9 cellular contexts compared by ENCODE assay signal in the genomic region with DNA sequence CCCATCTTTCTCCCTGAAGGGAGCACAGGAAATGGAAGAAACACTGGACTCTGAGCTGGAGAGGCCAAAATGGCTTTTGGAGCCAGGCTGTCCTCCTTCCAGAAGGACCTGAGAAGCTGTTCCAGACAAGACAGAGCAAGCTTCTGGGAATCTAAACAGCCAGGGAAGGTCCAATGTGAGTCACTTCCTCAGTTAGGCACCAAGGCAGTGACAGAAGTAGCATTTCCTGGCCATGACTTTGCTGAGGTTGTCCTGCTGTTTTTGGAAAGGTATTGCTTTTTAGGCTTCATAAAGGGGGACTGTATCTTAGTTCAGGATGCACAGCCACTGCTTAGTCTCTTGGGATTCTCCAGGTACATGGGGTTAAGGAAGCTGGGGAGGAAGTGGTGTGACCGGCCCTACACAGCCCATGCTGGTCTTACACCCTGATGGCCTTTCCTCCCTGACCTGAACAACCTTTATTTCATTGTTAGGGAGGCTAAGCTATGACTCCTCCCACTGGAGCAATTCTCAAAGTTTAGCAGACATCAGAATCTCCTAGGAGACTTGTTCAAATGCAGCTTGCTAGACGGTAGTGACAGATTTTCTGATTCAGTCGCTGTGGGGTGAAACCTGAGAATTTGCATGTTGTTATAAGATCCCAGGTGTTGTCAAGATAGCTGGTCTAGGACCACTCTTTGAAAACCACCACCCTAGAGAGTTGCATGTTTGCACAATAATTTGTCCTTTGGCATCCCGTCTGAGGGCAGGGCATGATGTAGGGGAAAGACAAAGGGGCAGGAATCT. TPM values are rescaled to one million over a fixed set of nuclear protein-coding genes. Genes with fewer than 3 reads are reported as not detected.
A peak's percentile ranks its signal among the peaks of the same experiment; 100 is the strongest.
DNase-seq lines count a peak whose midpoint lies in the region; ATAC-seq and TF ChIP-seq lines count a peak whose summit lies in the region.
"Had no signal": no experiment of that assay in that cellular context is flagged by ENCODE, and none has a peak within 500 bp of the region (broad histone marks: within the 10 kb centered on the region; RNA-seq: fewer than 3 reads in every experiment).

No MANE protein-coding gene starts in this region.

- peaks cover 60% of the 10 kb centered on the region for H3K4me1 ChIP-seq in Loucy (ENCODE audit: insufficient read depth, low read length, poor library complexity, severe bottlenecking)
- H3K4me1 ChIP-seq in parathyroid adenoma, result no peaks in the 10 kb centered on the region

- H3K36me3 ChIP-seq in Loucy (ENCODE audit: insufficient read depth, low read length) (no peaks in the 10 kb centered on the region), parathyroid adenoma (ENCODE audit: control insufficient read depth, insufficient read depth, low read length) (no peaks in the 10 kb centered on the region)

- peaks cover 0 to 30% (median 0%) of the 10 kb centered on the region in 4 donors for H3K4me1 Mint-ChIP-seq in naive thymus-derived CD8-positive, alpha-beta T cell

- ATAC-seq in GM19043 (IDR thresholded peaks at IDR 0.05; ENCODE audit: low read depth, unreplicated experiment), result peak; percentile 64
- peak; percentile 64 for ATAC-seq in HG02759 (IDR thresholded peaks at IDR 0.05; ENCODE audit: unreplicated experiment)
- no peak for ATAC-seq in naive thymus-derived CD8-positive, alpha-beta T cell

- no peaks in the 10 kb centered on the region for H3K9me2 ChIP-seq in Loucy (replicated peaks; ENCODE audit: low read depth, low read length)

- H3F3A ChIP-seq in Loucy (ENCODE audit: low read depth), result no peaks in the 10 kb centered on the region

- H3K27me3 ChIP-seq in Loucy (ENCODE audit: insufficient read depth, low read length, poor library complexity, severe bottlenecking), result no peaks in the 10 kb centered on the region
- H3K27me3 ChIP-seq in parathyroid adenoma (ENCODE audit: control insufficient read depth, insufficient read depth, low read length), result no peaks in the 10 kb centered on the region

- no peaks in the 10 kb centered on the region for H3K36me3 Mint-ChIP-seq in naive thymus-derived CD8-positive, alpha-beta T cell

- H3K4me3 ChIP-seq in Loucy (ENCODE audit: low read length, poor library complexity, severe bottlenecking) (no peak overlapping the region), parathyroid adenoma (ENCODE audit: low read depth, low read length) (no peak overlapping the region)

- H3K4me2 ChIP-seq in Loucy (ENCODE audit: low read depth, low read length, poor library complexity, severe bottlenecking) (no peak overlapping the region), parathyroid adenoma (ENCODE audit: low read length) (no peak overlapping the region)

- no peak overlapping the region for H3K27ac Mint-ChIP-seq in naive thymus-derived CD8-positive, alpha-beta T cell
- H3K27ac Mint-ChIP-seq: activated naive CD4-positive, alpha-beta T cell treated with anti-CD3 and anti-CD28 coated beads for 36 hours had no signal

- DNase-seq in SKM-1 treated with dmso at 0.1 percent for 144 hours (lab: John Stamatoyannopoulos, UW; ENCODE audit: unreplicated experiment) (no peak), posterior vena cava (ENCODE audit: low spot score) (no peak)
- DNase-seq in naive thymus-derived CD8-positive, alpha-beta T cell, result no peak
- no peak for DNase-seq in activated CD4-positive, alpha-beta T cell treated with anti-CD3 and anti-CD28 coated beads for 1 hour
- DNase-seq: activated naive CD4-positive, alpha-beta T cell treated with anti-CD3 and anti-CD28 coated beads for 36 hours had no signal

- no peak overlapping the region for H3K27ac ChIP-seq in parathyroid adenoma

- H3K9me3 ChIP-seq in Loucy (ENCODE audit: insufficient read depth, low read depth, low read length) (no peaks in the 10 kb centered on the region), parathyroid adenoma (ENCODE audit: control insufficient read depth, low read length) (no peaks in the 10 kb centered on the region)

- H3K79me2 ChIP-seq in Loucy (ENCODE audit: insufficient read depth, low read length) (no peaks in the 10 kb centered on the region), parathyroid adenoma (no peaks in the 10 kb centered on the region)

- H2AFZ ChIP-seq in Loucy (ENCODE audit: low read length) (peak overlapping the region; percentile 68), parathyroid adenoma (peak overlapping the region; percentile 33)

- no peak overlapping the region for H3K4me3 Mint-ChIP-seq in naive thymus-derived CD8-positive, alpha-beta T cell
- H3K4me3 Mint-ChIP-seq: activated naive CD4-positive, alpha-beta T cell treated with anti-CD3 and anti-CD28 coated beads for 36 hours had no signal

- peaks cover 0 to 18% (median 7%) of the 10 kb centered on the region in 9 donors for H3K9me3 Mint-ChIP-seq in naive thymus-derived CD8-positive, alpha-beta T cell
- H3K9me3 Mint-ChIP-seq: activated naive CD4-positive, alpha-beta T cell treated with anti-CD3 and anti-CD28 coated beads for 36 hours had no signal

- TF ChIP-seq CTCF in Loucy (conservative IDR thresholded peaks at IDR 0.05; ENCODE audit: low read length) (no peak), parathyroid adenoma (IDR thresholded peaks at IDR 0.05) (no peak)

- intact Hi-C loops in posterior vena cava (cut with DNase I), result loop anchor here in 1 of 2 donors (2.0 kb wide), 1 partner anchor 99 kb away; no protein-coding TSS in a partner anchor

- H3K9ac ChIP-seq in Loucy (ENCODE audit: low read depth, low read length, poor library complexity, severe bottlenecking), result no peak overlapping the region
- H3K9ac ChIP-seq in parathyroid adenoma, result no peak overlapping the region

- POLR2A ChIA-PET in naive thymus-derived CD8-positive, alpha-beta T cell (lab: Charles Lee), result no interaction called here

- H4K20me1 ChIP-seq in Loucy (ENCODE audit: insufficient read depth, low read length, poor library complexity, severe bottlenecking), result no peaks in the 10 kb centered on the region

- no peaks in the 10 kb centered on the region for H3K27me3 Mint-ChIP-seq in naive thymus-derived CD8-positive, alpha-beta T cell

RNA-seq across cellular contexts. Expression of a gene that starts 6.8 kb away (rescaled TPM):
- under 1 TPM; 0.14 to 0.23 TPM for total RNA-seq in posterior vena cava
- under 1 TPM; 0.16 to 0.60 TPM for total RNA-seq in naive thymus-derived CD8-positive, alpha-beta T cell
- polyA plus RNA-seq in naive thymus-derived CD8-positive, alpha-beta T cell, result not detected

RNA-seq across cellular contexts. Expression of a gene that starts 34.5 kb away (rescaled TPM):
- not detected for total RNA-seq in posterior vena cava
- under 1 TPM; 0.47 to 0.62 TPM for total RNA-seq in naive thymus-derived CD8-positive, alpha-beta T cell
- under 1 TPM; 0.09 to 0.57 (median 0.18) TPM for polyA plus RNA-seq in naive thymus-derived CD8-positive, alpha-beta T cell

Comparison
In these comparisons a context has a peak if more than half of its experiments do, and no peak if none do; other contexts are left out.
1. ATAC-seq: peak in GM19043 (single experiment) and HG02759 (single experiment); none in naive thymus-derived CD8-positive, alpha-beta T cell (0 of 2).